1 cellular context compared by ENCODE assay signal in the genomic region with DNA sequence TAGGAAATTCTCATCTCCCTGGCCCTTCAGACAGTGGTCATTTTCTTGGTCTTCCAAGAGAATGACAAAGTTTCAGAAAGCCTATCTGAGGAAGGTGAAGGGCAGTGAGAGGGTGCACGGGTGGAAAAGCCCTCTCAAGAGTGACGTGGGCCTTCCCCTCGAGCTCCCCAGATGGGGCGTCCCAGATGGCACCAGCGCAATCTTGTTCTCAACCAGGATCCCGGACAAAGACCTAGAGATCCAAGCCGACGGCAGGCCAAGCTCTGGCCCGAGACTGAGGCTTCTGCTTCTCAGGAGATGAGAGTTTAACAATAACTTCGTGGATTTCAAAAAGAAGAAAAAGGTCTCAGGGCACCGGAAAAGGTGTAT.
TF ChIP-seq lines count a peak whose summit lies in the region.

No MANE protein-coding gene starts in this region.

TF ChIP-seq in GM23338, 12 proteins besides CTCF, POLR2A, EP300 and RAD21 (continued from another document):
- TF ChIP-seq ZNF462 (CRISPR knock-in tag; IDR thresholded peaks at IDR 0.05): no peak
